Comparison of ENCODE assay signal across 7 cellular contexts in genomic region chr11:67320691-67321090, GRCh38. TPM values are rescaled to one million over a fixed set of nuclear protein-coding genes. Genes with fewer than 3 reads are reported as not detected.
"Had no signal": no experiment of that assay in that cellular context is flagged by ENCODE, and none has a peak within 500 bp of the region (broad histone marks: within the 10 kb centered on the region; RNA-seq: fewer than 3 reads in every experiment).

No MANE protein-coding gene starts in this region.

- H3K4me3 Mint-ChIP-seq: GM23338, H9, HFFc6 had no signal

- H3K27ac Mint-ChIP-seq: GM23338, H9, HFFc6 had no signal

- H3K9me3 Mint-ChIP-seq: GM23338, H9, HFFc6 had no signal

- FAIRE-seq: H1, H54, K562 had no signal

- DNase-seq: H9, HCEC 1CT had no signal

RNA-seq across cellular contexts. Expression of gene CLCF1, which starts 52.7 kb away (rescaled TPM):
- total RNA-seq: GM23338 had no signal
